1 cellular context compared by ENCODE assay signal in the genomic region with DNA sequence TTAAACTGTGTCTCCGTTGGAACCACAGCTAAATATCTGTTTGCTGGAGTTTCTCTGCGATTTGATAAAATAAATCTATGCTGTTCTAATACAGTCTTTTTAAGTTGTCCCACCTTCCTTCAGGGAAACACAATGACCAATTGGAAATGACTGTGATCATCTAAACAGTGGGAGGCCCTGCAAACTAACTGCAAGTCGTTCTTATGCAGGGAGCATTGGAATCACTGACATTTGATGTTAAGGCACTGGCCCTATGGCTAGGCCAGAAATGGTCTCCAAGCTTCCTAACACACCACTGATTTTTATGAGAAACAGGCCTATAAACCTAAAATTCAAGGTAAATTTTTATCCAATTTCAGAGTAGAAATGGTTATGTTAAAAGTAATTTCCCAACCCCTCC.
TF ChIP-seq lines count a peak whose summit lies in the region.

No MANE protein-coding gene starts in this region.

TF ChIP-seq in GM23338, 12 proteins besides CTCF, POLR2A, EP300 and RAD21 (continued from another document):
- TF ChIP-seq, protein P1, sequence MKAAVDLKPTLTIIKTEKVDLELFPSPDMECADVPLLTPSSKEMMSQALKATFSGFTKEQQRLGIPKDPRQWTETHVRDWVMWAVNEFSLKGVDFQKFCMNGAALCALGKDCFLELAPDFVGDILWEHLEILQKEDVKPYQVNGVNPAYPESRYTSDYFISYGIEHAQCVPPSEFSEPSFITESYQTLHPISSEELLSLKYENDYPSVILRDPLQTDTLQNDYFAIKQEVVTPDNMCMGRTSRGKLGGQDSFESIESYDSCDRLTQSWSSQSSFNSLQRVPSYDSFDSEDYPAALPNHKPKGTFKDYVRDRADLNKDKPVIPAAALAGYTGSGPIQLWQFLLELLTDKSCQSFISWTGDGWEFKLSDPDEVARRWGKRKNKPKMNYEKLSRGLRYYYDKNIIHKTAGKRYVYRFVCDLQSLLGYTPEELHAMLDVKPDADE (IDR thresholded peaks at IDR 0.05), result no peak
- TF ChIP-seq, protein P2, sequence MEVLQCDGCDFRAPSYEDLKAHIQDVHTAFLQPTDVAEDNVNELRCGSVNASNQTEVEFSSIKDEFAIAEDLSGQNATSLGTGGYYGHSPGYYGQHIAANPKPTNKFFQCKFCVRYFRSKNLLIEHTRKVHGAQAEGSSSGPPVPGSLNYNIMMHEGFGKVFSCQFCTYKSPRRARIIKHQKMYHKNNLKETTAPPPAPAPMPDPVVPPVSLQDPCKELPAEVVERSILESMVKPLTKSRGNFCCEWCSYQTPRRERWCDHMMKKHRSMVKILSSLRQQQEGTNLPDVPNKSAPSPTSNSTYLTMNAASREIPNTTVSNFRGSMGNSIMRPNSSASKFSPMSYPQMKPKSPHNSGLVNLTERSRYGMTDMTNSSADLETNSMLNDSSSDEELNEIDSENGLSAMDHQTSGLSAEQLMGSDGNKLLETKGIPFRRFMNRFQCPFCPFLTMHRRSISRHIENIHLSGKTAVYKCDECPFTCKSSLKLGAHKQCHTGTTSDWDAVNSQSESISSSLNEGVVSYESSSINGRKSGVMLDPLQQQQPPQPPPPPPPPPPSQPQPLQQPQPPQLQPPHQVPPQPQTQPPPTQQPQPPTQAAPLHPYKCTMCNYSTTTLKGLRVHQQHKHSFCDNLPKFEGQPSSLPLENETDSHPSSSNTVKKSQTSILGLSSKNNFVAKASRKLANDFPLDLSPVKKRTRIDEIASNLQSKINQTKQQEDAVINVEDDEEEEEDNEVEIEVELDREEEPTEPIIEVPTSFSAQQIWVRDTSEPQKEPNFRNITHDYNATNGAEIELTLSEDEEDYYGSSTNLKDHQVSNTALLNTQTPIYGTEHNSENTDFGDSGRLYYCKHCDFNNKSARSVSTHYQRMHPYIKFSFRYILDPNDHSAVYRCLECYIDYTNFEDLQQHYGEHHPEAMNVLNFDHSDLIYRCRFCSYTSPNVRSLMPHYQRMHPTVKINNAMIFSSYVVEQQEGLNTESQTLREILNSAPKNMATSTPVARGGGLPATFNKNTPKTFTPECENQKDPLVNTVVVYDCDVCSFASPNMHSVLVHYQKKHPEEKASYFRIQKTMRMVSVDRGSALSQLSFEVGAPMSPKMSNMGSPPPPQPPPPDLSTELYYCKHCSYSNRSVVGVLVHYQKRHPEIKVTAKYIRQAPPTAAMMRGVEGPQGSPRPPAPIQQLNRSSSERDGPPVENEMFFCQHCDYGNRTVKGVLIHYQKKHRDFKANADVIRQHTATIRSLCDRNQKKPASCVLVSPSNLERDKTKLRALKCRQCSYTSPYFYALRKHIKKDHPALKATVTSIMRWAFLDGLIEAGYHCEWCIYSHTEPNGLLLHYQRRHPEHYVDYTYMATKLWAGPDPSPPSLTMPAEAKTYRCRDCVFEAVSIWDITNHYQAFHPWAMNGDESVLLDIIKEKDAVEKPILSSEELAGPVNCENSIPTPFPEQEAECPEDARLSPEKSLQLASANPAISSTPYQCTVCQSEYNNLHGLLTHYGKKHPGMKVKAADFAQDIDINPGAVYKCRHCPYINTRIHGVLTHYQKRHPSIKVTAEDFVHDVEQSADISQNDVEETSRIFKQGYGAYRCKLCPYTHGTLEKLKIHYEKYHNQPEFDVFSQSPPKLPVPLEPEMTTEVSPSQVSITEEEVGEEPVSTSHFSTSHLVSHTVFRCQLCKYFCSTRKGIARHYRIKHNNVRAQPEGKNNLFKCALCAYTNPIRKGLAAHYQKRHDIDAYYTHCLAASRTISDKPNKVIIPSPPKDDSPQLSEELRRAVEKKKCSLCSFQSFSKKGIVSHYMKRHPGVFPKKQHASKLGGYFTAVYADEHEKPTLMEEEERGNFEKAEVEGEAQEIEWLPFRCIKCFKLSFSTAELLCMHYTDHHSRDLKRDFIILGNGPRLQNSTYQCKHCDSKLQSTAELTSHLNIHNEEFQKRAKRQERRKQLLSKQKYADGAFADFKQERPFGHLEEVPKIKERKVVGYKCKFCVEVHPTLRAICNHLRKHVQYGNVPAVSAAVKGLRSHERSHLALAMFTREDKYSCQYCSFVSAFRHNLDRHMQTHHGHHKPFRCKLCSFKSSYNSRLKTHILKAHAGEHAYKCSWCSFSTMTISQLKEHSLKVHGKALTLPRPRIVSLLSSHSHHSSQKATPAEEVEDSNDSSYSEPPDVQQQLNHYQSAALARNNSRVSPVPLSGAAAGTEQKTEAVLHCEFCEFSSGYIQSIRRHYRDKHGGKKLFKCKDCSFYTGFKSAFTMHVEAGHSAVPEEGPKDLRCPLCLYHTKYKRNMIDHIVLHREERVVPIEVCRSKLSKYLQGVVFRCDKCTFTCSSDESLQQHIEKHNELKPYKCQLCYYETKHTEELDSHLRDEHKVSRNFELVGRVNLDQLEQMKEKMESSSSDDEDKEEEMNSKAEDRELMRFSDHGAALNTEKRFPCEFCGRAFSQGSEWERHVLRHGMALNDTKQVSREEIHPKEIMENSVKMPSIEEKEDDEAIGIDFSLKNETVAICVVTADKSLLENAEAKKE (CRISPR knock-in tag; IDR thresholded peaks at IDR 0.05), result no peak
- TF ChIP-seq NANOG (IDR thresholded peaks at IDR 0.05; ENCODE audit: borderline replicate concordance) (peak; percentile 31; the same call in 1 of the 2 replicates), STAT1 (IDR thresholded peaks at IDR 0.05; ENCODE audit: unreplicated experiment) (no peak), ZNF114 (CRISPR knock-in tag; IDR thresholded peaks at IDR 0.05) (no peak)
TF ChIP-seq in GM23338: peak in this region for 1.
